8 cellular contexts compared by ENCODE assay signal in the genomic region with DNA sequence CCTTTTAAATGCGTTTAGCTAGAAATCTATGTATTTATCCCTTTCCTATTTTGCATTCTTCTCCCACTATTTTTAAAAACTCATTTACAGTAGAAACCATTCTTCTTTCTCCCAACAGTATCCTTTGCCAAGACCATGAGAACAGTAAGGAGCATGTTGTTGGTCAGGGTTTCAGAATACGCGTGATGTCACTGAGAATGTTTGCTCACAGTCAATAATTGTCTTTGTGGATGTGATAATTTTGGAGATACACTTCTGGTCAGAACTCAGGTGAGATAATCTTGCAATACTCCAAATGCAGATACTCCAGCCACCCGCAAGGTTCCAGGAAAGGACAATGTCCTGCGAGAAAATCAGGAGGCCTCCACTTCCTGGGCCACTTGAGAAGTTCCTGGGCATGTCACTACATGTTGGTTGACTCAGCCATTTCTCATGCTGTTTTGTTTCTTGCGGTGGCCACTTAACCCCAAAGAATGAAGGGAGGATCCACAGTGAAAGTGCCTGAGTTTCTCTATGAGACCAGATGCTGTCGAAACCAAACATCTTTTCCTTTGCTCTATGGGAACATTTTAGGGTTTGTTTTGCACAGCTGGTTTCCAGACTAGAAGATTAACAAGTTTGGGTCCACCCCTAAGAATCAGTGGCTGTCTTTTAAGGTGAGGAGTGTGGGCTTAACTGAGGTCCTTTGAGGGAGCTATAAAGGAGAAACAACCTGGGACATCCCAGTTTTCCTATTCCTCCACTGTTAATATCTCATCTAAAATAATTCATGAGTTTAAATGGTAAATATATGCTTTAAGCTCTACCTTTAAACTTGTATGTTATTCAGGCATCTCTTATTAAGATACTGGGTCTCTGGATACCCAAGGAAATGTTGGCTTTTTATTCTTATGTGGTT.
A peak's percentile ranks its signal among the peaks of the same experiment; 100 is the strongest.
DNase-seq lines count a peak whose midpoint lies in the region; ATAC-seq, FAIRE-seq and TF ChIP-seq lines count a peak whose summit lies in the region.

No MANE protein-coding gene starts in this region.

- H3K9me1 ChIP-seq in K562 (ENCODE audit: control insufficient read depth, insufficient read depth, low read length), result no peaks in the 10 kb centered on the region

- peak overlapping the region; percentile 53 for H3K4me3 Mint-ChIP-seq in osteocyte (ENCODE audit: unreplicated experiment)

- H3K36me3 ChIP-seq in K562 (ENCODE audit: control insufficient read depth, insufficient read depth, low read length), result no peaks in the 10 kb centered on the region

- H3K4me1 Mint-ChIP-seq in osteocyte (ENCODE audit: unreplicated experiment), result peaks cover 50% of the 10 kb centered on the region

- peak; percentile 74 for FAIRE-seq in K562 (lab: Jason Lieb, UNC)

- H3K4me2 ChIP-seq in K562 (ENCODE audit: insufficient read depth, low read length), result no peak overlapping the region

- ATAC-seq in GM18502 (IDR thresholded peaks at IDR 0.05; ENCODE audit: poor library complexity, unreplicated experiment) (peak; percentile 82), HG03565 (IDR thresholded peaks at IDR 0.05; ENCODE audit: unreplicated experiment) (peak; percentile 81), K562 (peak; percentile 57; the same call in 2 of the 3 replicates)

- CTCF ChIA-PET in K562 (lab: Yijun Ruan, JAX; ENCODE audit: low intra/inter-chr PET ratio), result no interaction called here

- in situ Hi-C loops in K562 (cut with MboI), result no loop called here

- H3K9ac ChIP-seq in K562 (ENCODE audit: insufficient read depth in 1 of 2, low read depth in 2 of 2, low read length in 2 of 2), result no peak overlapping the region

- POLR2A ChIA-PET in K562 (lab: Yijun Ruan, JAX), result interaction anchor here (1.3 kb wide), 1 partner anchor 9 kb away, joined by 3 read pairs; no protein-coding TSS in a partner anchor

- no peaks in the 10 kb centered on the region for H3K27me3 Mint-ChIP-seq in osteocyte (ENCODE audit: unreplicated experiment)

- TF ChIP-seq CTCF in K562 (IDR thresholded peaks at IDR 0.05 in 2 of 3, conservative IDR thresholded peaks at IDR 0.05 in 1 of 3; ENCODE audit: insufficient read depth in 2 of 3, low read depth in 1 of 3, low read length in 3 of 3), result no peak
- TF ChIP-seq CTCF in osteocyte (IDR thresholded peaks at IDR 0.05), result no peak

- no peaks in the 10 kb centered on the region for H4K20me1 ChIP-seq in K562 (replicated peaks; ENCODE audit: control insufficient read depth, insufficient read depth, low read length)

- no peak for TF ChIP-seq POLR2A in K562 (conservative IDR thresholded peaks at IDR 0.05)

- H3K27ac ChIP-seq in K562 (ENCODE audit: extremely low read depth, low read depth, low read length), result no peak overlapping the region

- no peak for TF ChIP-seq RAD21 in K562 (CRISPR knock-in tag; conservative IDR thresholded peaks at IDR 0.05 in 1 of 2, IDR thresholded peaks at IDR 0.05 in 1 of 2)

- no peaks in the 10 kb centered on the region for H3K79me2 ChIP-seq in K562 (ENCODE audit: control insufficient read depth, insufficient read depth, low read length)

- 25% methylated on average over 7 of the region's 7 CpGs for WGBS in K562 (ENCODE audit: insufficient coverage, low coverage, missing lambda C conversion rate)

- H2AFZ ChIP-seq in K562 (ENCODE audit: low read depth, low read length), result peak overlapping the region; percentile 59

- peaks cover 0 to 11% of the 10 kb centered on the region in 2 experiments; a peak in 2 of 5 replicates for H3K4me1 ChIP-seq in K562 (replicated peaks in 1 of 2; ENCODE audit: control insufficient read depth in 2 of 2, insufficient read depth in 2 of 2, low read length in 2 of 2)

- peak overlapping the region; percentile 92 for H3K27ac Mint-ChIP-seq in osteocyte (ENCODE audit: unreplicated experiment)

- H3K4me3 ChIP-seq in K562, result no peak overlapping the region

- intact Hi-C loops in K562 (cut with micrococcal nuclease), result no loop called here

- H3K9me3 ChIP-seq in K562 (replicated peaks; ENCODE audit: control insufficient read depth, insufficient read depth, low read depth, low read length), result no peaks in the 10 kb centered on the region

- peaks cover 0 to 11% of the 10 kb centered on the region in 2 experiments; a peak in 2 of 5 replicates for H3K27me3 ChIP-seq in K562 (ENCODE audit: control insufficient read depth in 2 of 2, insufficient read depth in 2 of 2, low read length in 2 of 2)

- BruUV-seq in K562 (replicated peaks; lab: Mats Ljungman, UMichigan), result no TSS peak

- peaks cover 4% of the 10 kb centered on the region for H3K9me3 Mint-ChIP-seq in osteocyte (ENCODE audit: unreplicated experiment)

- peaks cover 5% of the 10 kb centered on the region for H3K36me3 Mint-ChIP-seq in osteocyte (ENCODE audit: unreplicated experiment)

- DNase-seq in K562 (ENCODE audit: extremely low read depth in 1 of 4, low spot score in 3 of 4) (peak in 1 of 4 experiments; percentile 34), osteocyte (ENCODE audit: extremely low spot score, unreplicated experiment) (no peak), GM19240 (ENCODE audit: insufficient read length, low spot score) (no peak), GDM1 (lab: John Stamatoyannopoulos, UW) (no peak), hypothalamus (lab: John Stamatoyannopoulos, UW) (no peak)
- DNase-seq in activated CD4-positive, alpha-beta T cell treated with anti-CD3 and anti-CD28 coated beads, Interleukin-2, amount 50 U/mL, for 4 hours, result no peak

- no peak for TF ChIP-seq EP300 in K562 (IDR thresholded peaks at IDR 0.05; ENCODE audit: low read length)

TF ChIP-seq in K562, 482 proteins besides CTCF, POLR2A, EP300 and RAD21 (continues in another document):
- peak; percentile 35; the same call in 1 of the 2 replicates for TF ChIP-seq JUND (IDR thresholded peaks at IDR 0.05; ENCODE audit: borderline replicate concordance, low read depth, low read length)
- TF ChIP-seq JUND (tag; IDR thresholded peaks at IDR 0.05; ENCODE audit: borderline replicate concordance, low read depth, low read length), result peak; percentile 38; the same call in 1 of the 3 replicates
- peak; percentile 23; the same call in 1 of the 2 replicates for TF ChIP-seq CBFA2T3 (IDR thresholded peaks at IDR 0.05)
- TF ChIP-seq BACH1 (tag; IDR thresholded peaks at IDR 0.05), result peak; percentile 84; the same call in 1 of the 2 replicates
- no peak for TF ChIP-seq JUN (IDR thresholded peaks at IDR 0.05; ENCODE audit: borderline replicate concordance, low read depth, low read length)
- TF ChIP-seq JUN (CRISPR knock-in tag; IDR thresholded peaks at IDR 0.05; ENCODE audit: borderline replicate concordance), result no peak
- 0 out of 4 replicates have a peak, but pooled peaks of 1 of the 2 experiments have one; percentile 26 for TF ChIP-seq TEAD1 (CRISPR knock-in tag; IDR thresholded peaks at IDR 0.05)
- no peak for TF ChIP-seq ZNF644 (tag; IDR thresholded peaks at IDR 0.05; ENCODE audit: low read depth)
- TF ChIP-seq PHTF2 (CRISPR knock-in tag; IDR thresholded peaks at IDR 0.05), result no peak
- TF ChIP-seq, protein P1, sequence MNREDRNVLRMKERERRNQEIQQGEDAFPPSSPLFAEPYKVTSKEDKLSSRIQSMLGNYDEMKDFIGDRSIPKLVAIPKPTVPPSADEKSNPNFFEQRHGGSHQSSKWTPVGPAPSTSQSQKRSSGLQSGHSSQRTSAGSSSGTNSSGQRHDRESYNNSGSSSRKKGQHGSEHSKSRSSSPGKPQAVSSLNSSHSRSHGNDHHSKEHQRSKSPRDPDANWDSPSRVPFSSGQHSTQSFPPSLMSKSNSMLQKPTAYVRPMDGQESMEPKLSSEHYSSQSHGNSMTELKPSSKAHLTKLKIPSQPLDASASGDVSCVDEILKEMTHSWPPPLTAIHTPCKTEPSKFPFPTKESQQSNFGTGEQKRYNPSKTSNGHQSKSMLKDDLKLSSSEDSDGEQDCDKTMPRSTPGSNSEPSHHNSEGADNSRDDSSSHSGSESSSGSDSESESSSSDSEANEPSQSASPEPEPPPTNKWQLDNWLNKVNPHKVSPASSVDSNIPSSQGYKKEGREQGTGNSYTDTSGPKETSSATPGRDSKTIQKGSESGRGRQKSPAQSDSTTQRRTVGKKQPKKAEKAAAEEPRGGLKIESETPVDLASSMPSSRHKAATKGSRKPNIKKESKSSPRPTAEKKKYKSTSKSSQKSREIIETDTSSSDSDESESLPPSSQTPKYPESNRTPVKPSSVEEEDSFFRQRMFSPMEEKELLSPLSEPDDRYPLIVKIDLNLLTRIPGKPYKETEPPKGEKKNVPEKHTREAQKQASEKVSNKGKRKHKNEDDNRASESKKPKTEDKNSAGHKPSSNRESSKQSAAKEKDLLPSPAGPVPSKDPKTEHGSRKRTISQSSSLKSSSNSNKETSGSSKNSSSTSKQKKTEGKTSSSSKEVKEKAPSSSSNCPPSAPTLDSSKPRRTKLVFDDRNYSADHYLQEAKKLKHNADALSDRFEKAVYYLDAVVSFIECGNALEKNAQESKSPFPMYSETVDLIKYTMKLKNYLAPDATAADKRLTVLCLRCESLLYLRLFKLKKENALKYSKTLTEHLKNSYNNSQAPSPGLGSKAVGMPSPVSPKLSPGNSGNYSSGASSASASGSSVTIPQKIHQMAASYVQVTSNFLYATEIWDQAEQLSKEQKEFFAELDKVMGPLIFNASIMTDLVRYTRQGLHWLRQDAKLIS (CRISPR knock-in tag; IDR thresholded peaks at IDR 0.05), result no peak
- no peak for TF ChIP-seq COPS2 (conservative IDR thresholded peaks at IDR 0.05)
- no peak for TF ChIP-seq CCAR2 (IDR thresholded peaks at IDR 0.05; ENCODE audit: low read depth, low read length)
- TF ChIP-seq SIX5 (IDR thresholded peaks at IDR 0.05; ENCODE audit: borderline replicate concordance in 1 of 2, insufficient read depth in 1 of 2, low read depth in 1 of 2, low read length in 2 of 2), result no peak
- TF ChIP-seq ARID2 (IDR thresholded peaks at IDR 0.05), result no peak
- no peak for TF ChIP-seq ZBTB17 (CRISPR knock-in tag; IDR thresholded peaks at IDR 0.05)
- TF ChIP-seq KDM2B (CRISPR knock-in tag; IDR thresholded peaks at IDR 0.05), result no peak
- TF ChIP-seq FOSL1 (tag; conservative IDR thresholded peaks at IDR 0.05), result peak; percentile 94
- TF ChIP-seq SMAD3 (CRISPR knock-in tag; conservative IDR thresholded peaks at IDR 0.05), result 0 out of 2 replicates have a peak, but pooled peaks have one; percentile 27
- TF ChIP-seq ETV6 (IDR thresholded peaks at IDR 0.05; ENCODE audit: borderline replicate concordance in 1 of 2, low read depth in 2 of 2, low read length in 1 of 2), result no peak
- no peak for TF ChIP-seq ETV6 (CRISPR knock-in tag; IDR thresholded peaks at IDR 0.05; ENCODE audit: borderline replicate concordance)
- TF ChIP-seq KDM4B (IDR thresholded peaks at IDR 0.05; ENCODE audit: borderline replicate concordance in 2 of 2, low read depth in 1 of 2), result no peak
- peak; percentile 14 to 37; a peak in 2 of 4 replicates for TF ChIP-seq NRF1 (conservative IDR thresholded peaks at IDR 0.05 in 1 of 2, IDR thresholded peaks at IDR 0.05 in 1 of 2)
